In the genomic region with DNA sequence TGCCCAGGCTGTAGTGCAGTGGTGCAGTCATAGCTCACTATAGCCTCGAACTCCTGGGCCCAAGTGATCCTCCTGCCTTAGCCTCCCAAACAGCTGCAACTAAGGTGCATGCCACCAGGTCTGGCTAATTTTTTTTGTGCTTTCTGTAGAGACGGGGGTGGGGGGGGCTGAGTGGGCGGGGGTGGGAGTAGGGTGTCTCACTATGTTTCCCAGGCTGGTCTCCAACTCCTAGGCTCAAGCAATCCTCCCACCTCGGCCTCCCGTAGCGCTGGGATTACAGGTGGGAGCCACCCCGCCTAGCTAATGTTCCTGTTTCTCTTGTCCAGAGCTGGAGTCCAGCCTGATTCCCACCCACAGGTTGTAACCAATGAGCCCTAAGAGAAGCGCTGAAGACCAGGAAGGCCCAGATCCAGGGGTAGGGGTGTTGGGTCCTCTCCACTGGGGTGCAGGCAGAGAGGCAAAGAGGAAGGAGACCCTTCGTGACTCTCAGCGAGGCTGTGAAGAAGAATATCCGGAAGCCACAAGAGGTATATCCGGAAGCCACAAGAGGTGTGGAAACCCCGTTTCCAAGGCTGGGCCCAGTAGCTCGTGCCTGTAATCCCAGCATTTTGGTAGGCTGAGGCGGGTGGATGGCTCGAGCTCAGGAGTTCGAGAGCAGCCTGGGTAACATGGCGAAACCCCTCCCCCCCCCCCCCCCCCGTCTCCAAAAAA, we compare ENCODE assay signal across 8 cellular contexts. TPM values are rescaled to one million over a fixed set of nuclear protein-coding genes. Genes with fewer than 3 reads are reported as not detected.
DNase-seq lines count a peak whose midpoint lies in the region; ATAC-seq and TF ChIP-seq lines count a peak whose summit lies in the region.

No MANE protein-coding gene starts in this region.

- peak overlapping the region; percentile 80 for H3K4me2 ChIP-seq in trophoblast cell (ENCODE audit: low read length)

- peak overlapping the region; percentile 29 for H3K4ac ChIP-seq in trophoblast cell (ENCODE audit: low read depth, low read length)

- H2AFZ ChIP-seq in trophoblast cell (ENCODE audit: insufficient read depth, low read length, poor library complexity), result peak overlapping the region; percentile 81

- ATAC-seq in GM19023 (IDR thresholded peaks at IDR 0.05; ENCODE audit: unreplicated experiment), result no peak
- ATAC-seq in GM21515 (IDR thresholded peaks at IDR 0.05; ENCODE audit: unreplicated experiment), result no peak

- H3K79me2 ChIP-seq in trophoblast cell (ENCODE audit: control insufficient read depth, insufficient read depth, low read length, poor library complexity), result peaks cover 5% of the 10 kb centered on the region

- H2BK12ac ChIP-seq in trophoblast cell (ENCODE audit: low read length), result peak overlapping the region; percentile 42

- H4K91ac ChIP-seq in trophoblast cell (ENCODE audit: low read depth, low read length), result peak overlapping the region; percentile 66

- peaks cover 12% of the 10 kb centered on the region for H3K79me1 ChIP-seq in trophoblast cell (ENCODE audit: low read length)

- no peak overlapping the region for H3K23ac ChIP-seq in trophoblast cell (ENCODE audit: low read length)

- H3K27ac ChIP-seq in trophoblast cell (ENCODE audit: low read depth, low read length), result peak overlapping the region; percentile 40

- H3K9me3 ChIP-seq in trophoblast cell (ENCODE audit: insufficient read depth, low read depth, low read length), result no peaks in the 10 kb centered on the region

- H3K9ac ChIP-seq in trophoblast cell (ENCODE audit: low read length), result no peak overlapping the region

- peak overlapping the region; percentile 89 for H4K8ac ChIP-seq in trophoblast cell (ENCODE audit: low read depth, low read length)

- no peaks in the 10 kb centered on the region for H3K27me3 ChIP-seq in trophoblast cell (ENCODE audit: insufficient read depth, low read length)

- peak overlapping the region; percentile 32 for H3K18ac ChIP-seq in trophoblast cell (ENCODE audit: low read length)

- H4K12ac ChIP-seq in trophoblast cell (ENCODE audit: low read depth, low read length), result peak overlapping the region; percentile 81

- H2BK120ac ChIP-seq in trophoblast cell (ENCODE audit: insufficient read depth, low read length, poor library complexity), result peak overlapping the region; percentile 14

- H3K4me1 ChIP-seq in trophoblast cell (ENCODE audit: control insufficient read depth in 1 of 2, insufficient read depth in 2 of 2, low read length in 2 of 2), result peaks cover 5 to 9% of the 10 kb centered on the region in 2 experiments

- no CpG with 5 or more reads among the region's 19 CpGs for WGBS in trophoblast cell (ENCODE audit: extremely low coverage, insufficient coverage, insufficient read length)

- DNase-seq in GM13977 (ENCODE audit: low spot score), result peak; percentile 58
- DNase-seq in NCI-H146 treated with DMSO at 0.1 percent for 48 hours (lab: John Stamatoyannopoulos, UW; ENCODE audit: unreplicated experiment), result peak; percentile 24
- peak; percentile 26 for DNase-seq in activated T-cell treated with anti-CD3 and anti-CD28 coated beads for 1 hour (ENCODE audit: low read depth)
- no peak for DNase-seq in fibroblast of mammary gland (ENCODE audit: low read depth)
- DNase-seq in trophoblast cell, result peak in 1 of 2 donors; percentile 19
- DNase-seq in D341Med (ENCODE audit: low spot score), result no peak

- peak overlapping the region; percentile 44 for H3K4me3 ChIP-seq in fibroblast of mammary gland (ENCODE audit: control insufficient read depth, low read depth, low read length)
- H3K4me3 ChIP-seq in trophoblast cell (ENCODE audit: low read depth, low read length), result no peak overlapping the region

- H2AK5ac ChIP-seq in trophoblast cell (ENCODE audit: low read length), result peak overlapping the region; percentile 88

- TF ChIP-seq CTCF in GM13977 (IDR thresholded peaks at IDR 0.05; ENCODE audit: extremely low read depth, insufficient read depth, missing control alignments) (no peak), fibroblast of mammary gland (conservative IDR thresholded peaks at IDR 0.05; ENCODE audit: control insufficient read depth, insufficient read depth, low read depth, low read length) (no peak)

- in situ Hi-C loops in GM13977 (cut with MboI; ENCODE audit: low pct_unique_long_range_greater_than_20kb, low sequenced_read_pairs, unreplicated experiment), result no loop called here

- peaks cover 22 to 24% of the 10 kb centered on the region in 2 experiments for H3K36me3 ChIP-seq in trophoblast cell (ENCODE audit: control insufficient read depth in 1 of 2, insufficient read depth in 2 of 2, low read length in 2 of 2)

- H2BK5ac ChIP-seq in trophoblast cell (ENCODE audit: low read depth, low read length, poor library complexity), result no peak overlapping the region

- H3K14ac ChIP-seq in trophoblast cell (ENCODE audit: low read length), result peak overlapping the region; percentile 36

RNA-seq across cellular contexts. Expression of a gene that starts 0.8 kb away (rescaled TPM):
- 57.0 and 59.5 TPM in 2 replicates for polyA plus RNA-seq in trophoblast cell (2013)

RNA-seq across cellular contexts. Expression of a gene that starts 10.0 kb away (rescaled TPM):
- not detected in 2 replicates for polyA plus RNA-seq in trophoblast cell (2013)

RNA-seq across cellular contexts. Expression of a gene that starts 31.7 kb away (rescaled TPM):
- 24.0 and 25.6 TPM in 2 replicates for polyA plus RNA-seq in trophoblast cell (2013)

RNA-seq across cellular contexts. Expression of a gene that starts 32.1 kb away (rescaled TPM):
- polyA plus RNA-seq in trophoblast cell (2013), result 103 and 112 TPM in 2 replicates

RNA-seq across cellular contexts. Expression of a gene that starts 44.0 kb away (rescaled TPM):
- 6.0 TPM in 2 replicates for polyA plus RNA-seq in trophoblast cell (2013)

Comparison
In these comparisons a context has a peak if more than half of its experiments do, and no peak if none do; other contexts are left out.
1. DNase-seq: peak in GM13977 (single experiment), NCI-H146 treated with DMSO at 0.1 percent for 48 hours (single experiment) and activated T-cell treated with anti-CD3 and anti-CD28 coated beads for 1 hour (single experiment); none in fibroblast of mammary gland (single experiment) and D341Med (single experiment).